In genomic region chr12:48853228-48853688, GRCh38 we compare ENCODE assay signal across 8 cellular contexts. TPM values are rescaled to one million over a fixed set of nuclear protein-coding genes. Genes with fewer than 3 reads are reported as not detected.
A peak's percentile ranks its signal among the peaks of the same experiment; 100 is the strongest.
DNase-seq lines count a peak whose midpoint lies in the region; ATAC-seq and TF ChIP-seq lines count a peak whose summit lies in the region.

No MANE protein-coding gene starts in this region.

- DNase-seq in GM04504 (ENCODE audit: low read depth) = peak; percentile 77
- peak; percentile 34 for DNase-seq in NCI-H510A (lab: John Stamatoyannopoulos, UW)
- DNase-seq in activated CD4-positive, alpha-beta T cell treated with anti-CD3 and anti-CD28 coated beads for 36 hours = peak; percentile 94
- DNase-seq in choroid plexus epithelial cell (ENCODE audit: low read depth) = peak; percentile 95
- peak; percentile 80 to 90 for DNase-seq in left colon
- peak; percentile 72 to 84 (median 79) for DNase-seq in stimulated activated CD4-positive, alpha-beta T cell treated with anti-CD3 and anti-CD28 coated beads, Interleukin-1b, Interleukin-23, amount 100 ng/mL, for 24 hours (ENCODE audit: low read depth in 4 of 4, low spot score in 1 of 4)

- peak overlapping the region; percentile 99 for H3K27ac Mint-ChIP-seq in activated CD4-positive, alpha-beta T cell treated with anti-CD3 and anti-CD28 coated beads for 36 hours

- CTCF ChIA-PET in activated CD4-positive, alpha-beta T cell treated with anti-CD3 and anti-CD28 coated beads for 36 hours (lab: Charles Lee) = interaction anchor here (0.6 to 5.5 kb wide), 55 partner anchors 8 to 994 kb away, joined by 3 to 152 read pairs (median 5); partner anchors contain the start of genes ARF3, DDN, FKBP11 and RHEBL1

- H3K4me1 Mint-ChIP-seq in activated CD4-positive, alpha-beta T cell treated with anti-CD3 and anti-CD28 coated beads for 36 hours = peaks cover 26% of the 10 kb centered on the region

- H3K36me3 Mint-ChIP-seq in activated CD4-positive, alpha-beta T cell treated with anti-CD3 and anti-CD28 coated beads for 36 hours (ENCODE audit: low read depth) = peaks cover 22% of the 10 kb centered on the region

- H3K4me3 Mint-ChIP-seq in activated CD4-positive, alpha-beta T cell treated with anti-CD3 and anti-CD28 coated beads for 36 hours = peak overlapping the region; percentile 96

- H3K9me3 Mint-ChIP-seq in activated CD4-positive, alpha-beta T cell treated with anti-CD3 and anti-CD28 coated beads for 36 hours (ENCODE audit: low read depth) = no peaks in the 10 kb centered on the region

- POLR2A ChIA-PET in activated CD4-positive, alpha-beta T cell treated with anti-CD3 and anti-CD28 coated beads for 36 hours (lab: Charles Lee) = interaction anchor here (0.6 to 2.2 kb wide), 5 partner anchors 13 to 104 kb away, joined by 3 to 14 read pairs (median 5); partner anchors contain the start of genes ARF3, FKBP11 and RND1

- no peak overlapping the region for H3K4me3 ChIP-seq in choroid plexus epithelial cell (ENCODE audit: low read depth, low read length)

- ATAC-seq in HG03378 (IDR thresholded peaks at IDR 0.05; ENCODE audit: unreplicated experiment) (peak; percentile 58), left colon (peak; percentile 58), GM21526 (IDR thresholded peaks at IDR 0.05; ENCODE audit: low FRiP score, unreplicated experiment) (no peak)
- ATAC-seq in activated CD4-positive, alpha-beta T cell treated with anti-CD3 and anti-CD28 coated beads for 36 hours = peak; percentile 28

- peak; percentile 84 for TF ChIP-seq CTCF in choroid plexus epithelial cell (conservative IDR thresholded peaks at IDR 0.05; ENCODE audit: low read depth, low read length)

- no peaks in the 10 kb centered on the region for H3K27me3 Mint-ChIP-seq in activated CD4-positive, alpha-beta T cell treated with anti-CD3 and anti-CD28 coated beads for 36 hours

- intact Hi-C loops in activated CD4-positive, alpha-beta T cell treated with anti-CD3 and anti-CD28 coated beads for 36 hours (cut with DNase I, micrococcal nuclease) = loop anchor here (1.0 to 5.0 kb wide), 11 partner anchors 14 to 696 kb away; partner anchors contain the start of genes FKBP11 (in 2 of the 2), ASB8 (in 1 of the 2), CCNT1 (in 1 of the 2) and DDN (in 1 of the 2)
- intact Hi-C loops in left colon (cut with DNase I, micrococcal nuclease) = loop anchor here in 1 of 2 donors (2.0 to 10.0 kb wide), 3 partner anchors 38 to 144 kb away; partner anchors contain the start of gene DDN

RNA-seq across cellular contexts. Expression of gene DDX23, which starts 1.3 kb away (rescaled TPM):
- 100 to 1,000 TPM; 115 to 120 TPM for total RNA-seq in activated CD4-positive, alpha-beta T cell treated with anti-CD3 and anti-CD28 coated beads for 36 hours
- total RNA-seq in left colon = 10 to 100 TPM; 74.6 to 79.8 TPM

RNA-seq across cellular contexts. Expression of gene RND1, which starts 12.4 kb away (rescaled TPM):
- 1 to 10 TPM; 2.2 to 3.3 TPM for total RNA-seq in activated CD4-positive, alpha-beta T cell treated with anti-CD3 and anti-CD28 coated beads for 36 hours
- total RNA-seq in left colon = 1 to 10 TPM; 2.1 to 8.6 TPM

RNA-seq across cellular contexts. Expression of gene CACNB3, which starts 35.0 kb away (rescaled TPM):
- 10 to 100 TPM; 11.5 to 16.1 TPM for total RNA-seq in activated CD4-positive, alpha-beta T cell treated with anti-CD3 and anti-CD28 coated beads for 36 hours
- 10 to 100 TPM; 36.0 to 47.9 TPM for total RNA-seq in left colon

Comparison
In these comparisons a context has a peak if more than half of its experiments do, and no peak if none do; other contexts are left out.
1. DNase-seq: peak in every context shown above with its lines; median percentile 95 in choroid plexus epithelial cell; 94 in activated CD4-positive, alpha-beta T cell treated with anti-CD3 and anti-CD28 coated beads for 36 hours; 85 in left colon; 79 in stimulated activated CD4-positive, alpha-beta T cell treated with anti-CD3 and anti-CD28 coated beads, Interleukin-1b, Interleukin-23, amount 100 ng/mL, for 24 hours; 77 in GM04504; 34 in NCI-H510A.